ENCODE assay signal across 9 cellular contexts in genomic region chr13:83881917-83882625, GRCh38. TPM values are rescaled to one million over a fixed set of nuclear protein-coding genes. Genes with fewer than 3 reads are reported as not detected.
DNase-seq lines count a peak whose midpoint lies in the region; ATAC-seq and TF ChIP-seq lines count a peak whose summit lies in the region.
"Had no signal": no experiment of that assay in that cellular context is flagged by ENCODE, and none has a peak within 500 bp of the region (broad histone marks: within the 10 kb centered on the region; RNA-seq: fewer than 3 reads in every experiment).

TSS of gene SLITRK1 (minus strand) at chr13:83882474. CDS start at chr13:83881507, 967 bp downstream.

- no peak within 1 kb of the TSS for H3K4me3 ChIP-seq in CD4-positive, alpha-beta memory T cell (ENCODE audit: low read length in 2 of 2)
- H3K4me3 ChIP-seq in SK-N-SH (ENCODE audit: low read depth in 2 of 2, low read length in 1 of 2) (peak within 1 kb of the TSS in 1 of 2 experiments; percentile 32; a peak in 1 of 4 replicates), fibroblast of pulmonary artery (replicated peaks; ENCODE audit: low read depth, low read length) (peak within 1 kb of the TSS; percentile 17)
- H3K4me3 ChIP-seq: heart left ventricle had no signal

- ATAC-seq in HG03439 (IDR thresholded peaks at IDR 0.05; ENCODE audit: unreplicated experiment) (no peak), HG02623 (IDR thresholded peaks at IDR 0.05; ENCODE audit: unreplicated experiment) (no peak)

- no peaks in the 10 kb centered on the region for H3K9me2 ChIP-seq in SK-N-SH

- H3K9me3 Mint-ChIP-seq in CD4-positive, alpha-beta memory T cell = peaks cover 0 to 23% (median 9%) of the 10 kb centered on the region in 8 donors
- H3K9me3 Mint-ChIP-seq in osteocyte (ENCODE audit: unreplicated experiment) = no peaks in the 10 kb centered on the region

- no peaks in the 10 kb centered on the region for H3K9me3 ChIP-seq in CD4-positive, alpha-beta memory T cell (ENCODE audit: control insufficient read depth in 1 of 2, low read length in 2 of 2)
- H3K9me3 ChIP-seq in SK-N-SH = no peaks in the 10 kb centered on the region
- H3K9me3 ChIP-seq: heart left ventricle had no signal

- TF ChIP-seq RAD21 in SK-N-SH (IDR thresholded peaks at IDR 0.05; ENCODE audit: low read length) = no peak

- TF ChIP-seq CTCF in SK-N-SH (IDR thresholded peaks at IDR 0.05) (no peak), fibroblast of pulmonary artery (IDR thresholded peaks at IDR 0.05; ENCODE audit: low read length, missing control alignments) (no peak), osteocyte (IDR thresholded peaks at IDR 0.05) (no peak)

- H3F3A ChIP-seq in SK-N-SH (replicated peaks; ENCODE audit: insufficient read depth) = no peaks in the 10 kb centered on the region

- POLR2A ChIA-PET in CD4-positive, alpha-beta memory T cell (lab: Charles Lee; ENCODE audit: partially characterized antibody) = no interaction called here
- POLR2A ChIA-PET in SK-N-SH (lab: Yijun Ruan, JAX) = no interaction called here

- WGBS in SK-N-SH (ENCODE audit: low lambda C conversion rate) = 4% methylated on average over 31 of the region's 32 CpGs

- peak within 1 kb of the TSS in 1 of 7 donors; percentile 3 for H3K27ac Mint-ChIP-seq in CD4-positive, alpha-beta memory T cell
- H3K27ac Mint-ChIP-seq in osteocyte (ENCODE audit: unreplicated experiment) = no peak within 1 kb of the TSS

- peak within 1 kb of the TSS in 3 of 8 donors; percentile 10 to 32 (median 21) for H3K4me3 Mint-ChIP-seq in CD4-positive, alpha-beta memory T cell
- peak within 1 kb of the TSS; percentile 76 for H3K4me3 Mint-ChIP-seq in osteocyte (ENCODE audit: unreplicated experiment)

- H3K79me2 ChIP-seq in SK-N-SH (ENCODE audit: insufficient read depth) = no peaks in the 10 kb centered on the region

- peaks cover 2 to 34% (median 9%) of the 10 kb centered on the region in 4 donors for H3K4me1 Mint-ChIP-seq in CD4-positive, alpha-beta memory T cell
- H3K4me1 Mint-ChIP-seq in osteocyte (ENCODE audit: unreplicated experiment) = peaks cover 39% of the 10 kb centered on the region

- H3K27me3 ChIP-seq in CD4-positive, alpha-beta memory T cell (ENCODE audit: insufficient read depth, low read length) = peaks cover 5% of the 10 kb centered on the region
- peaks cover 41% of the 10 kb centered on the region for H3K27me3 ChIP-seq in SK-N-SH (ENCODE audit: insufficient read depth)

- H3K36me3 ChIP-seq in CD4-positive, alpha-beta memory T cell (ENCODE audit: insufficient read depth, low read length) = no peaks in the 10 kb centered on the region
- no peaks in the 10 kb centered on the region for H3K36me3 ChIP-seq in SK-N-SH (replicated peaks in 1 of 2; ENCODE audit: control insufficient read depth in 1 of 2, insufficient read depth in 2 of 2, low read length in 1 of 2)
- H3K36me3 ChIP-seq: heart left ventricle had no signal

- intact Hi-C loops in CD4-positive, alpha-beta memory T cell (cut with micrococcal nuclease) = no loop called here

- peak within 1 kb of the TSS; percentile 22; the same call in 1 of the 2 replicates for H3K4me2 ChIP-seq in SK-N-SH

- no peak for TF ChIP-seq EP300 in SK-N-SH (IDR thresholded peaks at IDR 0.05; ENCODE audit: borderline replicate concordance in 1 of 2, low read depth in 1 of 2, low read length in 1 of 2)

- no peak within 1 kb of the TSS for H3K9ac ChIP-seq in SK-N-SH

- H3K36me3 Mint-ChIP-seq in CD4-positive, alpha-beta memory T cell = peaks cover 0 to 5% of the 10 kb centered on the region in 2 donors
- no peaks in the 10 kb centered on the region for H3K36me3 Mint-ChIP-seq in osteocyte (ENCODE audit: unreplicated experiment)

- H3K27me3 Mint-ChIP-seq in CD4-positive, alpha-beta memory T cell = peaks cover 32 to 45% of the 10 kb centered on the region in 2 donors
- H3K27me3 Mint-ChIP-seq in osteocyte (ENCODE audit: unreplicated experiment) = peaks cover 49% of the 10 kb centered on the region

- no peaks in the 10 kb centered on the region for H4K20me1 ChIP-seq in SK-N-SH (ENCODE audit: insufficient read depth)

- no peaks in the 10 kb centered on the region for H3K4me1 ChIP-seq in CD4-positive, alpha-beta memory T cell (ENCODE audit: insufficient read depth, low read length)
- peaks cover 0 to 3% of the 10 kb centered on the region in 2 experiments; a peak in 1 of 4 replicates for H3K4me1 ChIP-seq in SK-N-SH (ENCODE audit: control insufficient read depth in 1 of 2, insufficient read depth in 2 of 2, low read depth in 1 of 2, low read length in 1 of 2)
- H3K4me1 ChIP-seq: heart left ventricle had no signal

- CTCF ChIA-PET in CD4-positive, alpha-beta memory T cell (lab: Charles Lee; ENCODE audit: partially characterized antibody) = no interaction called here
- CTCF ChIA-PET in SK-N-SH (lab: Yijun Ruan, JAX) = interaction anchor here (0.6 kb wide), 1 partner anchor 128 kb away, joined by 3 read pairs; no protein-coding TSS in a partner anchor

- no peak within 1 kb of the TSS for H3K27ac ChIP-seq in CD4-positive, alpha-beta memory T cell (ENCODE audit: low read depth, low read length)
- no peak within 1 kb of the TSS for H3K27ac ChIP-seq in SK-N-SH (ENCODE audit: low read depth in 2 of 2, low read length in 1 of 2)
- H3K27ac ChIP-seq: heart left ventricle had no signal

- no peak within 1 kb of the TSS for H2AFZ ChIP-seq in SK-N-SH (ENCODE audit: low read depth)

- peak in 4 of 5 donors; percentile 2 to 10 (median 7) for DNase-seq in CD4-positive, alpha-beta memory T cell
- DNase-seq in HK-2 (ENCODE audit: unreplicated experiment) (peak; percentile 6), SK-N-SH (peak; percentile 16), fibroblast of pulmonary artery (ENCODE audit: low read depth) (peak; percentile 79), osteocyte (ENCODE audit: extremely low spot score, unreplicated experiment) (peak; percentile 92)
- no peak for DNase-seq in central memory CD4-positive, alpha-beta T cell

TF ChIP-seq in SK-N-SH, 30 proteins besides CTCF, POLR2A, EP300 and RAD21:
- TF ChIP-seq POLR2AphosphoS5 (IDR thresholded peaks at IDR 0.05; ENCODE audit: low read depth, low read length) (no peak), USF1 (IDR thresholded peaks at IDR 0.05; ENCODE audit: borderline replicate concordance, low read depth) (no peak), REST (IDR thresholded peaks at IDR 0.05; ENCODE audit: low read depth, low read length) (peak; percentile 99), IRF3 (IDR thresholded peaks at IDR 0.05; ENCODE audit: low read depth, low read length) (no peak)
TF ChIP-seq in SK-N-SH: peak in this region for 1.

RNA-seq across cellular contexts. Expression of gene SLITRK1, which starts in this region (rescaled TPM):
- total RNA-seq in CD4-positive, alpha-beta memory T cell = not detected
- not detected for polyA plus RNA-seq in CD4-positive, alpha-beta memory T cell
- polyA plus RNA-seq in SK-N-SH (2012; rRNA removed) = not detected in 2 replicates
- polyA plus RNA-seq in SK-N-SH (2012; cell fraction: cytosol; rRNA removed) = not detected in 2 replicates
- polyA plus RNA-seq in SK-N-SH (2012; cell fraction: nucleus; rRNA removed) = not detected in 2 replicates
- total RNA-seq in osteocyte = 0.21 TPM in 2 replicates
- total RNA-seq: heart left ventricle had no signal
- polyA plus RNA-seq: heart left ventricle had no signal

Comparison
In these comparisons a context has a peak if more than half of its experiments do, and no peak if none do; other contexts are left out.
1. Peak in DNase-seq in CD4-positive, alpha-beta memory T cell; RNA of the gene not detected or under 1 TPM.
2. Peak in DNase-seq and H3K4me2 ChIP-seq in SK-N-SH; RNA of the gene not detected or under 1 TPM.
3. Peak in DNase-seq in osteocyte; RNA of the gene not detected or under 1 TPM.